In genomic region chr1:167084739-167085138, GRCh38 we compare ENCODE assay signal across 29 cellular contexts. TPM values are rescaled to one million over a fixed set of nuclear protein-coding genes. Genes with fewer than 3 reads are reported as not detected.
"Had no signal": no experiment of that assay in that cellular context is flagged by ENCODE, and none has a peak within 500 bp of the region (broad histone marks: within the 10 kb centered on the region; RNA-seq: fewer than 3 reads in every experiment).

No MANE protein-coding gene starts in this region.

- H3K4me1 Mint-ChIP-seq: activated CD4-positive, alpha-beta memory T cell treated with anti-CD3 and anti-CD28 coated beads, Interleukin-2, amount 10 ng/mL, durations not matched to agents 7 days and 5 days; activated CD8-positive, alpha-beta memory T cell treated with anti-CD3 and anti-CD28 coated beads, Interleukin-2, amount 10 ng/mL, durations not matched to agents 7 days and 5 days had no signal

- H3K27ac Mint-ChIP-seq: activated CD4-positive, alpha-beta memory T cell treated with anti-CD3 and anti-CD28 coated beads, Interleukin-2, amount 10 ng/mL, durations not matched to agents 7 days and 5 days; activated CD8-positive, alpha-beta memory T cell treated with anti-CD3 and anti-CD28 coated beads, Interleukin-2, amount 10 ng/mL, durations not matched to agents 7 days and 5 days; activated naive CD4-positive, alpha-beta T cell treated with anti-CD3 and anti-CD28 coated beads, Interleukin-2, amount 50 U/mL, for 24 hours; T-helper 1 cell treated with Interleukin-12 subunit alpha and Interleukin-12 subunit beta and Interleukin-4 antibody, amounts not matched to agents 30 μg/mL and 1 μg/mL, for 36 hours; T-helper 2 cell treated with Interferon-gamma antibody and Interleukin-4, amounts not matched to agents 5 μg/mL and 100 μg/mL, for 36 hours; WTC11 had no signal

- H3K9me3 ChIP-seq: adrenal gland, body of pancreas, breast epithelium, SJSA1, SK-N-SH had no signal

- H3K4me3 ChIP-seq: adrenal gland, body of pancreas, breast epithelium, K562, SJSA1 had no signal

- H3K27me3 ChIP-seq: body of pancreas had no signal

- H3K36me3 ChIP-seq: adrenal gland, breast epithelium, SJSA1 had no signal

- H3K27me3 Mint-ChIP-seq: activated naive CD4-positive, alpha-beta T cell treated with anti-CD3 and anti-CD28 coated beads, Interleukin-2, amount 50 U/mL, for 24 hours had no signal

- H3K36me3 Mint-ChIP-seq: activated CD8-positive, alpha-beta memory T cell treated with anti-CD3 and anti-CD28 coated beads, Interleukin-2, amount 10 ng/mL, durations not matched to agents 7 days and 5 days; WTC11 had no signal

- H3K27ac ChIP-seq: adrenal gland, body of pancreas, breast epithelium, SJSA1 had no signal

- H3K9me3 Mint-ChIP-seq: activated CD4-positive, alpha-beta memory T cell treated with anti-CD3 and anti-CD28 coated beads, Interleukin-2, amount 10 ng/mL, durations not matched to agents 7 days and 5 days; activated naive CD4-positive, alpha-beta T cell treated with anti-CD3 and anti-CD28 coated beads, Interleukin-2, amount 50 U/mL, for 24 hours; T-helper 1 cell treated with Interleukin-12 subunit alpha and Interleukin-12 subunit beta and Interleukin-4 antibody, amounts not matched to agents 30 μg/mL and 1 μg/mL, for 36 hours; T-helper 2 cell treated with Interferon-gamma antibody and Interleukin-4, amounts not matched to agents 5 μg/mL and 100 μg/mL, for 36 hours; WTC11 had no signal

- H3K4me1 ChIP-seq: adrenal gland, breast epithelium, SJSA1 had no signal

- DNase-seq: activated CD4-positive, alpha-beta memory T cell treated with anti-CD3 and anti-CD28 coated beads, Interleukin-2, amount 10 ng/mL, durations not matched to agents 7 days and 5 days; activated CD4-positive, alpha-beta T cell treated with anti-CD3 and anti-CD28 coated beads for 4 hours; activated CD8-positive, alpha-beta memory T cell treated with anti-CD3 and anti-CD28 coated beads for 24 hours; activated CD8-positive, alpha-beta memory T cell treated with anti-CD3 and anti-CD28 coated beads, Interleukin-2, amount 10 ng/mL, durations not matched to agents 7 days and 5 days; activated CD8-positive, alpha-beta memory T cell treated with anti-CD3 and anti-CD28 coated beads, Interleukin-2, amount 50 U/mL, for 48 hours; activated effector memory CD4-positive, alpha-beta T cell treated with anti-CD3 and anti-CD28 coated beads, Interleukin-2, amount 50 U/mL, for 16 hours; activated naive CD4-positive, alpha-beta T cell; activated T-cell treated with anti-CD3 and anti-CD28 coated beads, Interleukin-2, amount 50 U/mL, for 48 hours; adrenal gland; body of pancreas; NCI-H1105 treated with DMSO at 0.1 percent for 48 hours; NCI-H1436; NCI-H1694; NCI-H1930; NCI-H446; NCI-H510A treated with DMSO at 0.1 percent for 48 hours; RPMI8226; SHP77 treated with DMSO at 0.1 percent for 48 hours; SK-N-SH had no signal

- ATAC-seq: activated CD4-positive, CD25-positive, alpha-beta regulatory T cell treated with anti-CD3 and anti-CD28 coated beads, Interleukin-2, amount 50 U/mL, for 24 hours; activated CD8-positive, alpha-beta memory T cell treated with anti-CD3 and anti-CD28 coated beads, Interleukin-2, amount 10 ng/mL, durations not matched to agents 7 days and 5 days; body of pancreas; K562; Panc1; WTC11 had no signal

- H3K4me2 ChIP-seq: SK-N-SH had no signal

- H3K4me3 Mint-ChIP-seq: activated CD4-positive, alpha-beta memory T cell treated with anti-CD3 and anti-CD28 coated beads, Interleukin-2, amount 10 ng/mL, durations not matched to agents 7 days and 5 days; activated CD8-positive, alpha-beta memory T cell treated with anti-CD3 and anti-CD28 coated beads, Interleukin-2, amount 10 ng/mL, durations not matched to agents 7 days and 5 days; activated naive CD4-positive, alpha-beta T cell treated with anti-CD3 and anti-CD28 coated beads, Interleukin-2, amount 50 U/mL, for 24 hours; T-helper 1 cell treated with Interleukin-12 subunit alpha and Interleukin-12 subunit beta and Interleukin-4 antibody, amounts not matched to agents 30 μg/mL and 1 μg/mL, for 36 hours; T-helper 2 cell treated with Interferon-gamma antibody and Interleukin-4, amounts not matched to agents 5 μg/mL and 100 μg/mL, for 36 hours; WTC11 had no signal

- H3K9me2 ChIP-seq: SK-N-SH had no signal

RNA-seq across cellular contexts. Expression of gene GPA33, which starts 5.4 kb away (rescaled TPM):
- total RNA-seq: MCF 10A, SJSA1 had no signal
- polyA plus RNA-seq: K562, SK-N-SH had no signal

RNA-seq across cellular contexts. Expression of gene STYXL2, which starts 9.1 kb away (rescaled TPM):
- total RNA-seq: activated CD4-positive, alpha-beta memory T cell treated with anti-CD3 and anti-CD28 coated beads, Interleukin-2, amount 10 ng/mL, durations not matched to agents 7 days and 5 days; activated CD8-positive, alpha-beta memory T cell treated with anti-CD3 and anti-CD28 coated beads, Interleukin-2, amount 10 ng/mL, durations not matched to agents 7 days and 5 days; body of pancreas; K562; MCF 10A; SJSA1 had no signal
- polyA plus RNA-seq: K562, SK-N-SH had no signal
